Comparison of ENCODE assay signal across 1 cellular context in genomic region chr20:44092551-44093248, GRCh38.
A peak's percentile ranks its signal among the peaks of the same experiment; 100 is the strongest.
TF ChIP-seq lines count a peak whose summit lies in the region.

No MANE protein-coding gene starts in this region.

TF ChIP-seq in HepG2, 621 proteins besides CTCF, POLR2A, EP300 and RAD21 (continued from another document):
- TF ChIP-seq SNAPC4 (CRISPR knock-in tag; IDR thresholded peaks at IDR 0.05) (no peak), ZSCAN20 (CRISPR knock-in tag; IDR thresholded peaks at IDR 0.05; ENCODE audit: borderline replicate concordance) (no peak), STAG1 (CRISPR knock-in tag; IDR thresholded peaks at IDR 0.05) (peak; percentile 47), ZSCAN30 (CRISPR knock-in tag; IDR thresholded peaks at IDR 0.05) (0 out of 2 replicates have a peak, but pooled peaks have one; percentile 30), XRCC5 (optimal IDR thresholded peaks at IDR 0.05; ENCODE audit: low read length) (peak; percentile 41), ZFP91 (CRISPR knock-in tag; IDR thresholded peaks at IDR 0.05; ENCODE audit: borderline replicate concordance) (0 out of 2 replicates have a peak, but pooled peaks have one; percentile 29)
- TF ChIP-seq, protein P1, sequence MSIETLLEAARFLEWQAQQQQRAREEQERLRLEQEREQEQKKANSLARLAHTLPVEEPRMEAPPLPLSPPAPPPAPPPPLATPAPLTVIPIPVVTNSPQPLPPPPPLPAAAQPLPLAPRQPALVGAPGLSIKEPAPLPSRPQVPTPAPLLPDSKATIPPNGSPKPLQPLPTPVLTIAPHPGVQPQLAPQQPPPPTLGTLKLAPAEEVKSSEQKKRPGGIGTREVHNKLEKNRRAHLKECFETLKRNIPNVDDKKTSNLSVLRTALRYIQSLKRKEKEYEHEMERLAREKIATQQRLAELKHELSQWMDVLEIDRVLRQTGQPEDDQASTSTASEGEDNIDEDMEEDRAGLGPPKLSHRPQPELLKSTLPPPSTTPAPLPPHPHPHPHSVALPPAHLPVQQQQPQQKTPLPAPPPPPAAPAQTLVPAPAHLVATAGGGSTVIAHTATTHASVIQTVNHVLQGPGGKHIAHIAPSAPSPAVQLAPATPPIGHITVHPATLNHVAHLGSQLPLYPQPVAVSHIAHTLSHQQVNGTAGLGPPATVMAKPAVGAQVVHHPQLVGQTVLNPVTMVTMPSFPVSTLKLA (IDR thresholded peaks at IDR 0.05) = no peak
